In the genomic region with DNA sequence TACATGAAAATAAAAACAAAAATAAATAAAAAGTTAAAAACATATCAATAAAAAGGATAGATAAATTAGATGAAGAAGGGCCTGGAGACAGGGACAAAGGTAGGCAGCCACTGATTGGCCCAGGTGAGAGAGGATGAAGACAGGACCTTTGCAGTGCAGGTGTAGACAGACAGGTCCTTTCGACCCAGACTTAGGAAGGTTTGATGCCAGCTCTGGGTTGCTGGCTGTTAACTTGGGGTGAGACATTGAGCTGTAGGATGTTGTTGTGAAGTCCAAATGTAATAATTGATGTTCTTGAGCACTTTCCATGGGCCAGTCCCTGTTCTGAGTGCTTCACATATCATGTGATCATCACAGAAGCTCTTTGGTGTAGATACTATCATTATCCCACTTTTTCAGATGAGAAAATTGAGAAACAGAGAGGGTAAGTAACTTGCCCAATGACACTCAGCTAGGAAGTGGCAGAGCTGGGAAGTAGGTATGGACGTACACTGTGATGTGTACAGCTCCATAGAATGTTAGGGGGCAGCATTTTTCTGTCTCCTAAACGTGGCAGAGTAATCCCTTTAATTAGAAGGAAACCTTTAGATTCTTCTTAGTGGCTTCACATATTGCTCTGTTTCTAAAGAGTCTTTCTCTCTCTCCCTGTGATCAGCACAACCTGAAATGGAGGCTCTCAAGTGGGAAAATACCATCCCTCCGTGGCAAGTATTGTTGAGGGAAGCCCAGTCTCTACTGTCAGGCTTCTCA, we compare ENCODE assay signal across 11 cellular contexts.
A peak's percentile ranks its signal among the peaks of the same experiment; 100 is the strongest.
DNase-seq lines count a peak whose midpoint lies in the region; ATAC-seq and TF ChIP-seq lines count a peak whose summit lies in the region.
"Had no signal": no experiment of that assay in that cellular context is flagged by ENCODE, and none has a peak within 500 bp of the region (broad histone marks: within the 10 kb centered on the region; RNA-seq: fewer than 3 reads in every experiment).

No MANE protein-coding gene starts in this region.

- H3K27me3 ChIP-seq in mammary epithelial cell (ENCODE audit: insufficient read depth, low read length) (no peaks in the 10 kb centered on the region), gastrocnemius medialis (no peaks in the 10 kb centered on the region)

- H3K27ac ChIP-seq in mammary epithelial cell (ENCODE audit: insufficient read depth, low read depth, low read length) (no peak overlapping the region), gastrocnemius medialis (no peak overlapping the region)

- H3K4me1 Mint-ChIP-seq in MCF 10A (ENCODE audit: insufficient read depth, unreplicated experiment) (peaks cover 5% of the 10 kb centered on the region), brain (peaks cover 9% of the 10 kb centered on the region), type B pancreatic cell (ENCODE audit: unreplicated experiment) (peaks cover 10% of the 10 kb centered on the region)

- H2AFZ ChIP-seq in mammary epithelial cell (ENCODE audit: low read depth, low read length): peak overlapping the region; percentile 52

- H3K9me3 Mint-ChIP-seq in MCF 10A (ENCODE audit: unreplicated experiment) (no peaks in the 10 kb centered on the region), brain (peaks cover 0 to 6% (median 2%) of the 10 kb centered on the region in 5 experiments), type B pancreatic cell (peaks cover 7% of the 10 kb centered on the region)
- H3K9me3 Mint-ChIP-seq: activated CD4-positive, alpha-beta memory T cell treated with anti-CD3 and anti-CD28 coated beads, Interleukin-2, amount 10 ng/mL, durations not matched to agents 7 days and 5 days; dendritic cell treated with granulocyte-macrophage colony-stimulating factor and Interleukin-4, amounts not matched to agents 40 ng/mL and 50 ng/mL, for 4 days; T-helper 2 cell treated with Interferon-gamma antibody and Interleukin-4, amounts not matched to agents 5 μg/mL and 100 μg/mL, for 36 hours had no signal

- in situ Hi-C loops in mammary epithelial cell (cut with MboI; ENCODE audit: low sequenced_read_pairs in 2 of 2) (loop anchor here (10.0 kb wide), 3 partner anchors 68 to 208 kb away; no protein-coding TSS in a partner anchor), gastrocnemius medialis (cut with MboI; ENCODE audit: low sequenced_read_pairs in 4 of 4) (loop anchor here (5.0 to 25.0 kb wide), 4 partner anchors 206 to 791 kb away; a partner anchor contains a TSS)

- H3K4me2 ChIP-seq in mammary epithelial cell (ENCODE audit: insufficient read depth, low read depth, low read length): no peak overlapping the region

- peak; percentile 41 for ATAC-seq in HG03095 (IDR thresholded peaks at IDR 0.05; ENCODE audit: unreplicated experiment)
- no peak for ATAC-seq in sciatic nerve
- no peak for ATAC-seq in gastrocnemius medialis

- 66% methylated on average over 4 of the region's 4 CpGs for WGBS in mammary epithelial cell (ENCODE audit: low coverage, missing lambda C conversion rate)

- H3K27ac Mint-ChIP-seq in MCF 10A (ENCODE audit: low read depth, unreplicated experiment) (no peak overlapping the region), brain (peak overlapping the region in 2 of 5 experiments; percentile 41 to 63), type B pancreatic cell (peak overlapping the region; percentile 60)
- H3K27ac Mint-ChIP-seq: activated CD4-positive, alpha-beta memory T cell treated with anti-CD3 and anti-CD28 coated beads, Interleukin-2, amount 10 ng/mL, durations not matched to agents 7 days and 5 days; T-helper 2 cell treated with Interferon-gamma antibody and Interleukin-4, amounts not matched to agents 5 μg/mL and 100 μg/mL, for 36 hours had no signal

- H3K9me3 ChIP-seq in mammary epithelial cell (replicated peaks; ENCODE audit: insufficient read depth, low read length) (no peaks in the 10 kb centered on the region), gastrocnemius medialis (no peaks in the 10 kb centered on the region)

- no peaks in the 10 kb centered on the region for H3K4me1 ChIP-seq in mammary epithelial cell (ENCODE audit: insufficient read depth, low read length)
- no peaks in the 10 kb centered on the region for H3K4me1 ChIP-seq in gastrocnemius medialis

- H3K36me3 Mint-ChIP-seq in MCF 10A (ENCODE audit: insufficient read depth, unreplicated experiment) (no peaks in the 10 kb centered on the region), brain (no peaks in the 10 kb centered on the region), type B pancreatic cell (peaks cover 2% of the 10 kb centered on the region)

- POLR2A ChIA-PET in MCF 10A (lab: Yijun Ruan, JAX): interaction anchor here (0.7 to 2.3 kb wide), 14 partner anchors 8 to 890 kb away, joined by 3 to 17 read pairs (median 3); no protein-coding TSS in a partner anchor

- no peak for TF ChIP-seq POLR2A in gastrocnemius medialis (IDR thresholded peaks at IDR 0.05)

- no peak overlapping the region for H3K9ac ChIP-seq in mammary epithelial cell (ENCODE audit: insufficient read depth, low read length)

- CTCF ChIA-PET in mammary epithelial cell (lab: Charles Lee; ENCODE audit: low non-redundant PET) (interaction anchor here (0.6 to 0.7 kb wide), 3 partner anchors 12 to 177 kb away, joined by 3 to 5 read pairs (median 4); no protein-coding TSS in a partner anchor), MCF 10A (lab: Yijun Ruan, JAX) (interaction anchor here (0.5 to 6.6 kb wide), 65 partner anchors 9 to 1237 kb away, joined by 3 to 134 read pairs (median 4); no protein-coding TSS in a partner anchor)

- no peaks in the 10 kb centered on the region for H4K20me1 ChIP-seq in mammary epithelial cell (ENCODE audit: insufficient read depth, low read length)

- intact Hi-C loops in mammary epithelial cell (cut with micrococcal nuclease) (loop anchor here (1.0 to 5.0 kb wide), 7 partner anchors 70 to 511 kb away; a partner anchor contains a TSS), MCF 10A (cut with micrococcal nuclease) (loop anchor here (1.0 to 10.0 kb wide), 4 partner anchors 76 to 511 kb away; a partner anchor contains a TSS), sciatic nerve (cut with DNase I) (no loop called here), gastrocnemius medialis (cut with DNase I; ENCODE audit: low total_unique reads) (loop anchor here (1.0 to 5.0 kb wide), 4 partner anchors 76 to 208 kb away; a partner anchor contains a TSS)

- peaks cover 4% of the 10 kb centered on the region for H3K79me2 ChIP-seq in mammary epithelial cell (ENCODE audit: insufficient read depth, low read length)

- DNase-seq in mammary epithelial cell: no peak
- DNase-seq in MCF 10A (ENCODE audit: unreplicated experiment): no peak
- no peak for DNase-seq in type B pancreatic cell (ENCODE audit: extremely low spot score, unreplicated experiment)
- no peak for DNase-seq in sciatic nerve (ENCODE audit: low spot score)
- DNase-seq in gastrocnemius medialis: no peak
- DNase-seq in AG08396 (ENCODE audit: low spot score): no peak

- TF ChIP-seq CTCF in mammary epithelial cell (conservative IDR thresholded peaks at IDR 0.05 in 1 of 2, IDR thresholded peaks at IDR 0.05 in 1 of 2; ENCODE audit: extremely low read depth in 1 of 2, insufficient read depth in 1 of 2, low read depth in 1 of 2, low read length in 2 of 2) (no peak), MCF 10A (IDR thresholded peaks at IDR 0.05; ENCODE audit: unreplicated experiment) (no peak), brain (conservative IDR thresholded peaks at IDR 0.05) (no peak), type B pancreatic cell (conservative IDR thresholded peaks at IDR 0.05) (no peak), gastrocnemius medialis (IDR thresholded peaks at IDR 0.05 in 4 of 5, conservative IDR thresholded peaks at IDR 0.05 in 1 of 5) (no peak)

- H3K36me3 ChIP-seq in mammary epithelial cell (ENCODE audit: insufficient read depth, low read length): no peaks in the 10 kb centered on the region
- no peaks in the 10 kb centered on the region for H3K36me3 ChIP-seq in gastrocnemius medialis

- dilution Hi-C loops in mammary epithelial cell (cut with HindIII; ENCODE audit: low sequenced_read_pairs): loop anchor here (5.0 to 25.0 kb wide), 3 partner anchors 71 to 516 kb away; a partner anchor contains a TSS

- H3K4me3 ChIP-seq in mammary epithelial cell (replicated peaks in 1 of 3; ENCODE audit: insufficient read depth in 1 of 3, low read depth in 2 of 3, low read length in 3 of 3) (no peak overlapping the region), gastrocnemius medialis (no peak overlapping the region)

- no TSS peak for BruUV-seq in mammary epithelial cell (replicated peaks; lab: Mats Ljungman, UMichigan)
- no TSS peak for BruUV-seq in MCF 10A (replicated peaks; lab: Mats Ljungman, UMichigan)

- H3K27me3 Mint-ChIP-seq in MCF 10A (ENCODE audit: insufficient read depth, unreplicated experiment) (peaks cover 11% of the 10 kb centered on the region), brain (peaks cover 4% of the 10 kb centered on the region), type B pancreatic cell (peaks cover 3% of the 10 kb centered on the region)

- H3K4me3 Mint-ChIP-seq in MCF 10A (ENCODE audit: unreplicated experiment): no peak overlapping the region
- H3K4me3 Mint-ChIP-seq in brain: peak overlapping the region in 3 of 5 experiments; percentile 40 to 59 (median 50)
- H3K4me3 Mint-ChIP-seq in type B pancreatic cell: peak overlapping the region; percentile 71
- H3K4me3 Mint-ChIP-seq: activated CD4-positive, alpha-beta memory T cell treated with anti-CD3 and anti-CD28 coated beads, Interleukin-2, amount 10 ng/mL, durations not matched to agents 7 days and 5 days; dendritic cell treated with granulocyte-macrophage colony-stimulating factor and Interleukin-4, amounts not matched to agents 40 ng/mL and 50 ng/mL, for 4 days; T-helper 2 cell treated with Interferon-gamma antibody and Interleukin-4, amounts not matched to agents 5 μg/mL and 100 μg/mL, for 36 hours had no signal
